ENCODE assay signal across 1 cellular context in genomic region chr7:66591801-66592596, GRCh38.
A peak's percentile ranks its signal among the peaks of the same experiment; 100 is the strongest.
TF ChIP-seq lines count a peak whose summit lies in the region.

No MANE protein-coding gene starts in this region.

TF ChIP-seq in HepG2, 621 proteins besides CTCF, POLR2A, EP300 and RAD21 (continued from another document and continues in another):
- TF ChIP-seq ZNF639 (CRISPR knock-in tag; conservative IDR thresholded peaks at IDR 0.05) = no peak
- peak; percentile 74 for TF ChIP-seq SALL2 (CRISPR knock-in tag; IDR thresholded peaks at IDR 0.05)
- peak; percentile 41 for TF ChIP-seq SKI (IDR thresholded peaks at IDR 0.05; ENCODE audit: partially characterized antibody)
- peak; percentile 29; the same call in 1 of the 2 replicates for TF ChIP-seq PRDM4 (CRISPR knock-in tag; IDR thresholded peaks at IDR 0.05; ENCODE audit: borderline replicate concordance)
- peak; percentile 46; the same call in 1 of the 2 replicates for TF ChIP-seq ZNF138 (CRISPR knock-in tag; IDR thresholded peaks at IDR 0.05; ENCODE audit: low read depth)
- TF ChIP-seq IRF1 (CRISPR knock-in tag; IDR thresholded peaks at IDR 0.05; ENCODE audit: low read depth) = no peak
- no peak for TF ChIP-seq ETV6 (CRISPR knock-in tag; conservative IDR thresholded peaks at IDR 0.05)
- no peak; the same call in 1 of the 2 replicates for TF ChIP-seq SRY (CRISPR knock-in tag; IDR thresholded peaks at IDR 0.05)
- TF ChIP-seq NCOA5 (CRISPR knock-in tag; IDR thresholded peaks at IDR 0.05) = no peak
- TF ChIP-seq ZNF143 (CRISPR knock-in tag; IDR thresholded peaks at IDR 0.05) = peak; percentile 79
- TF ChIP-seq ZNF124 (CRISPR knock-in tag; IDR thresholded peaks at IDR 0.05) = no peak
- TF ChIP-seq ZNF879 (CRISPR knock-in tag; IDR thresholded peaks at IDR 0.05) = no peak
- TF ChIP-seq RFXAP (CRISPR knock-in tag; IDR thresholded peaks at IDR 0.05; ENCODE audit: borderline replicate concordance) = no peak; the same call in 1 of the 2 replicates
- TF ChIP-seq EEA1 (CRISPR knock-in tag; IDR thresholded peaks at IDR 0.05; ENCODE audit: borderline replicate concordance) = no peak
- TF ChIP-seq ZNF720 (CRISPR knock-in tag; IDR thresholded peaks at IDR 0.05) = no peak
- no peak for TF ChIP-seq U2AF1 (optimal IDR thresholded peaks at IDR 0.05; ENCODE audit: low read depth, low read length)
- no peak for TF ChIP-seq ZNF644 (CRISPR knock-in tag; IDR thresholded peaks at IDR 0.05; ENCODE audit: low read depth)
- peak; percentile 84 for TF ChIP-seq ZMYM4 (CRISPR knock-in tag; IDR thresholded peaks at IDR 0.05)
- peak; percentile 77; the same call in 1 of the 2 replicates for TF ChIP-seq REPIN1 (CRISPR knock-in tag; IDR thresholded peaks at IDR 0.05; ENCODE audit: borderline replicate concordance, low read depth)
- no peak for TF ChIP-seq ZNF253 (CRISPR knock-in tag; IDR thresholded peaks at IDR 0.05; ENCODE audit: borderline replicate concordance)
- no peak for TF ChIP-seq ZNF569 (CRISPR knock-in tag; IDR thresholded peaks at IDR 0.05; ENCODE audit: borderline replicate concordance)
- no peak for TF ChIP-seq CEBPB (IDR thresholded peaks at IDR 0.05; ENCODE audit: borderline replicate concordance, low read depth, low read length)
- peak; percentile 89; the same call in 1 of the 3 replicates for TF ChIP-seq MXI1 (IDR thresholded peaks at IDR 0.05; ENCODE audit: borderline replicate concordance, low read depth, low read length)
- peak; percentile 78 for TF ChIP-seq HIVEP1 (CRISPR knock-in tag; IDR thresholded peaks at IDR 0.05)
- TF ChIP-seq ZSCAN30 (CRISPR knock-in tag; IDR thresholded peaks at IDR 0.05) = no peak
- TF ChIP-seq HOXA7 (CRISPR knock-in tag; IDR thresholded peaks at IDR 0.05) = no peak
- TF ChIP-seq RORA (CRISPR knock-in tag; IDR thresholded peaks at IDR 0.05) = no peak
- peak; percentile 67; the same call in 1 of the 2 replicates for TF ChIP-seq SNAPC4 (CRISPR knock-in tag; IDR thresholded peaks at IDR 0.05)
- TF ChIP-seq ZUFSP (CRISPR knock-in tag; IDR thresholded peaks at IDR 0.05; ENCODE audit: borderline replicate concordance) = no peak
- TF ChIP-seq DRAP1 (CRISPR knock-in tag; IDR thresholded peaks at IDR 0.05) = peak; percentile 91
- no peak for TF ChIP-seq MBD4 (IDR thresholded peaks at IDR 0.05; ENCODE audit: borderline replicate concordance, low read length)
- TF ChIP-seq PRDM10 (CRISPR knock-in tag; IDR thresholded peaks at IDR 0.05; ENCODE audit: low read depth) = no peak
- peak; percentile 2; the same call in 1 of the 2 replicates for TF ChIP-seq ZXDC (CRISPR knock-in tag; IDR thresholded peaks at IDR 0.05)
- no peak for TF ChIP-seq MEIS1 (CRISPR knock-in tag; IDR thresholded peaks at IDR 0.05; ENCODE audit: borderline replicate concordance)
- TF ChIP-seq DMTF1 (CRISPR knock-in tag; IDR thresholded peaks at IDR 0.05) = no peak
- peak; percentile 47; the same call in 1 of the 2 replicates for TF ChIP-seq GATAD2A (CRISPR knock-in tag; IDR thresholded peaks at IDR 0.05)
